ENCODE assay signal across 8 cellular contexts in the genomic region with DNA sequence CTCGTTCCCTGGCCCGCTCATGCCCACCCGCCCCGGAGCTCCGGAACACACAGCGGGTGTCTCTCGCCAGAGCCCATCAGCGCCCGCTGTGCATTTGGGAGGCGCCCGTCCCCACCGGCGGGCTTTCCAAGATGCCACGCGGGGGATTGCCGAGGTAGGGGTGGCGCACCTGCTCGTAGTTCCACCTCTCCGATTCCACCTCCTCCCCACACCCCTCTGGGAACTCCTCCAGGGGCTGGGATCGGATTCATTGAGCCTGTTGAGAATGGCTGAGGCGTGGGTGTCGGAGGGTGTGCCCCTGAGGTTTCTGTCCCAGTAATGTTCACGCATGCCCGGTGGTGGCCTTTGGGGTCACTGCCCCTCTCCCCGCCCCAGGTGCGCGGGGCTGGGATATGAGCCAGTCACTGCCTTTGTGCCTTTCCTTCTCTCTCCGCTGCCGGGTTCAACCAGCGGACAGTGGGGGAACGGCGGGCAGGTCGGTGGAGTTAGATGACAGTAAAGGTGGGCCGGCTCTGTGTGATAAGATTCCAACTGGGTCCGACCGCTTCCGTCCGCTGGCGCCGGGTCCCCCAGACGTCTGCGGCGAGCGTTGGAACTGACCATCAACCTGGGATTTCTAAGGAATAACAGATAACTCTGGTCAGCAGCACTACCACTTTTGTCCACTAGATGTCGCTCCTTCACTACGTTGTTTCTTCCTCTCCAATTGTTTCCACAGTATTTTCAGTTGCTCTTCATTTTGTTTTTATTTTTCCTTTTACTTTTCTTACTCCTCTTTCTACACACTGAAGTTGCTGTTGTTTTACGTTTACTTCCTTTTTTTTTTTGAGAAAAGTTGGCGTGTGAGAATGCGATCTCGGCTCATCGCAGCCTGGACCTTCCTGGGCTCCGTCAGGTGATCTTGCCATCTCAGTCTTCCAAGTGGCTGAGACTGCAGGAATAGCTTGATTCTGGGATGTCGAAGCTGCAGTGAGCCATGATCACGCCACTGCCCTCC.
DNase-seq lines count a peak whose midpoint lies in the region; ATAC-seq and FAIRE-seq lines count a peak whose summit lies in the region.

No MANE protein-coding gene starts in this region.

- H3K27me3 Mint-ChIP-seq in CD4-positive, CD25-positive, alpha-beta regulatory T cell = peaks cover 7% of the 10 kb centered on the region

- 15% methylated on average over 54 of the region's 54 CpGs for WGBS in thymus

- ATAC-seq in CD4-positive, CD25-positive, alpha-beta regulatory T cell (ENCODE audit: low read depth in 2 of 2) = peak in 1 of 2 donors; percentile 47
- peak; percentile 56 for ATAC-seq in GM19328 (IDR thresholded peaks at IDR 0.05; ENCODE audit: unreplicated experiment)

- no peaks in the 10 kb centered on the region for H3K36me3 ChIP-seq in CD4-positive, CD25-positive, alpha-beta regulatory T cell (ENCODE audit: control insufficient read depth, insufficient read depth, low read length)
- H3K36me3 ChIP-seq in thymus (ENCODE audit: control insufficient read depth, insufficient read depth) = no peaks in the 10 kb centered on the region

- peak; percentile 38 to 56 (median 53) for DNase-seq in CD4-positive, CD25-positive, alpha-beta regulatory T cell
- DNase-seq in HT-29 (ENCODE audit: low spot score) = peak; percentile 92
- peak; percentile 70 for DNase-seq in RPMI7951 (ENCODE audit: low read depth)
- DNase-seq in activated gamma-delta T cell treated with anti-CD3 and anti-CD28 coated beads, Interleukin-2, amount 50 U/mL, for 16 hours (ENCODE audit: low read depth) = peak; percentile 43
- peak; percentile 58 to 67 for DNase-seq in frontal cortex (ENCODE audit: low spot score in 2 of 2)
- peak in 48 of 56 donors; percentile 5 to 88 (median 44) for DNase-seq in nucleus accumbens (lab: John Stamatoyannopoulos, UW)

- peak overlapping the region; percentile 41 for H3K4me3 ChIP-seq in CD4-positive, CD25-positive, alpha-beta regulatory T cell (ENCODE audit: low read depth, low read length)
- H3K4me3 ChIP-seq in thymus (ENCODE audit: low read length) = peak overlapping the region; percentile 14

- no peaks in the 10 kb centered on the region for H3K36me3 Mint-ChIP-seq in CD4-positive, CD25-positive, alpha-beta regulatory T cell

- no peaks in the 10 kb centered on the region for H3K9me3 Mint-ChIP-seq in CD4-positive, CD25-positive, alpha-beta regulatory T cell

- H3K4me1 Mint-ChIP-seq in CD4-positive, CD25-positive, alpha-beta regulatory T cell = peaks cover 0 to 14% (median 8%) of the 10 kb centered on the region in 4 donors

- H3K4me3 Mint-ChIP-seq in CD4-positive, CD25-positive, alpha-beta regulatory T cell = peak overlapping the region in 3 of 4 donors; percentile 79 to 86 (median 82)

- H3K27ac ChIP-seq in CD4-positive, CD25-positive, alpha-beta regulatory T cell (ENCODE audit: insufficient read depth, low read length, poor library complexity, severe bottlenecking) = no peak overlapping the region
- no peak overlapping the region for H3K27ac ChIP-seq in thymus (ENCODE audit: low read depth)

- peak; percentile 88 for FAIRE-seq in frontal cortex (lab: Jason Lieb, UNC)

- no peaks in the 10 kb centered on the region for H3K9me3 ChIP-seq in CD4-positive, CD25-positive, alpha-beta regulatory T cell (ENCODE audit: control insufficient read depth in 2 of 2, low read length in 2 of 2)
- no peaks in the 10 kb centered on the region for H3K9me3 ChIP-seq in thymus (ENCODE audit: control insufficient read depth)

- peaks cover 10% of the 10 kb centered on the region for H3K4me1 ChIP-seq in CD4-positive, CD25-positive, alpha-beta regulatory T cell (ENCODE audit: control insufficient read depth, insufficient read depth, low read length, poor library complexity, severe bottlenecking)
- H3K4me1 ChIP-seq in thymus (ENCODE audit: control insufficient read depth, insufficient read depth, low read length) = no peaks in the 10 kb centered on the region

- peak overlapping the region in 2 of 3 donors; percentile 21 to 88 for H3K27ac Mint-ChIP-seq in CD4-positive, CD25-positive, alpha-beta regulatory T cell

- H3K27me3 ChIP-seq in CD4-positive, CD25-positive, alpha-beta regulatory T cell (ENCODE audit: control insufficient read depth, insufficient read depth, low read length) = no peaks in the 10 kb centered on the region
- H3K27me3 ChIP-seq in thymus (ENCODE audit: control insufficient read depth, insufficient read depth) = no peaks in the 10 kb centered on the region
